ENCODE assay signal across 1 cellular context in genomic region chr12:123266679-123267277, GRCh38.
TF ChIP-seq lines count a peak whose summit lies in the region.

No MANE protein-coding gene starts in this region.

TF ChIP-seq in WTC11, 78 proteins besides CTCF, POLR2A, EP300 and RAD21 (continued from another document):
- TF ChIP-seq PRDM15 (CRISPR knock-in tag; IDR thresholded peaks at IDR 0.05) (no peak), IRF2 (CRISPR knock-in tag; IDR thresholded peaks at IDR 0.05; ENCODE audit: borderline replicate concordance, low read depth) (no peak), SP1 (CRISPR knock-in tag; conservative IDR thresholded peaks at IDR 0.05) (no peak), ZNF138 (CRISPR knock-in tag; conservative IDR thresholded peaks at IDR 0.05) (no peak), SMAD4 (CRISPR knock-in tag; IDR thresholded peaks at IDR 0.05) (no peak), NFE2L1 (CRISPR knock-in tag; IDR thresholded peaks at IDR 0.05) (no peak), ZBTB43 (CRISPR knock-in tag; IDR thresholded peaks at IDR 0.05) (no peak), ZNF219 (CRISPR knock-in tag; IDR thresholded peaks at IDR 0.05; ENCODE audit: borderline replicate concordance) (no peak), ATF6 (CRISPR knock-in tag; IDR thresholded peaks at IDR 0.05) (no peak), IRF1 (CRISPR knock-in tag; IDR thresholded peaks at IDR 0.05) (no peak), KAT7 (CRISPR knock-in tag; IDR thresholded peaks at IDR 0.05; ENCODE audit: borderline replicate concordance) (no peak), ZBTB21 (CRISPR knock-in tag; IDR thresholded peaks at IDR 0.05; ENCODE audit: borderline replicate concordance) (no peak), RORB (CRISPR knock-in tag; IDR thresholded peaks at IDR 0.05) (no peak), FOXP4 (CRISPR knock-in tag; IDR thresholded peaks at IDR 0.05) (no peak), JAZF1 (CRISPR knock-in tag; IDR thresholded peaks at IDR 0.05) (no peak)
